ENCODE assay signal across 16 cellular contexts in genomic region chr10:101447477-101447876, GRCh38.
DNase-seq lines count a peak whose midpoint lies in the region; FAIRE-seq and TF ChIP-seq lines count a peak whose summit lies in the region.
"Had no signal": no experiment of that assay in that cellular context is flagged by ENCODE, and none has a peak within 500 bp of the region (broad histone marks: within the 10 kb centered on the region; RNA-seq: fewer than 3 reads in every experiment).

No MANE protein-coding gene starts in this region.

- H3K4me1 Mint-ChIP-seq in neural progenitor cell, result peaks cover 48% of the 10 kb centered on the region

- H3K9me3 Mint-ChIP-seq in neural progenitor cell, result no peaks in the 10 kb centered on the region
- H3K9me3 Mint-ChIP-seq: CD14-positive monocyte; CD4-positive, alpha-beta memory T cell had no signal

- no peak overlapping the region for H3K9ac ChIP-seq in neural progenitor cell
- H3K9ac ChIP-seq: BLaER1, GM23248 had no signal

- H3K79me2 ChIP-seq in neural progenitor cell (ENCODE audit: low read depth), result peaks cover 4% of the 10 kb centered on the region

- FAIRE-seq in A204.1 (lab: Jason Lieb, UNC), result peak; percentile 60
- peak; percentile 5 for FAIRE-seq in colon (lab: Jason Lieb, UNC)

- H3K4me3 ChIP-seq in cardiac muscle cell (no peak overlapping the region), neural progenitor cell (no peak overlapping the region), adrenal gland (no peak overlapping the region), HAP-1 (no peak overlapping the region)
- H3K4me3 ChIP-seq: BLaER1, GM12878, GM23248 had no signal

- no peak for TF ChIP-seq POLR2A in adrenal gland (IDR thresholded peaks at IDR 0.05)

- H3K36me3 ChIP-seq in cardiac muscle cell (no peaks in the 10 kb centered on the region), neural progenitor cell (no peaks in the 10 kb centered on the region), adrenal gland (replicated peaks in 1 of 2) (no peaks in the 10 kb centered on the region), HAP-1 (replicated peaks) (no peaks in the 10 kb centered on the region)
- H3K36me3 ChIP-seq: BLaER1 had no signal

- no peaks in the 10 kb centered on the region for H3K36me3 Mint-ChIP-seq in neural progenitor cell
- H3K36me3 Mint-ChIP-seq: CD4-positive, alpha-beta memory T cell had no signal

- in situ Hi-C loops in HAP-1 (cut with MboI; ENCODE audit: low sequenced_read_pairs), result no loop called here

- H3K27me3 Mint-ChIP-seq in neural progenitor cell (ENCODE audit: insufficient read depth, low read depth), result peaks cover 2% of the 10 kb centered on the region
- H3K27me3 Mint-ChIP-seq: CD4-positive, alpha-beta memory T cell had no signal

- no peaks in the 10 kb centered on the region for H3K9me3 ChIP-seq in cardiac muscle cell (ENCODE audit: low read depth)
- H3K9me3 ChIP-seq in neural progenitor cell (ENCODE audit: low read depth), result no peaks in the 10 kb centered on the region
- no peaks in the 10 kb centered on the region for H3K9me3 ChIP-seq in adrenal gland (replicated peaks in 1 of 3)
- no peaks in the 10 kb centered on the region for H3K9me3 ChIP-seq in HAP-1
- H3K9me3 ChIP-seq: BLaER1 had no signal

- TF ChIP-seq CTCF in cardiac muscle cell (IDR thresholded peaks at IDR 0.05; ENCODE audit: low read depth, low read length) (no peak), neural progenitor cell (IDR thresholded peaks at IDR 0.05) (no peak), adrenal gland (IDR thresholded peaks at IDR 0.05) (no peak)

- H3F3A ChIP-seq in neural progenitor cell (ENCODE audit: low read depth), result peaks cover 15% of the 10 kb centered on the region

- H3K4me2 ChIP-seq in neural progenitor cell, result peak overlapping the region; percentile 56
- H3K4me2 ChIP-seq: BLaER1 had no signal

- H3K27ac ChIP-seq in cardiac muscle cell, result peak overlapping the region; percentile 74
- no peak overlapping the region for H3K27ac ChIP-seq in neural progenitor cell
- no peak overlapping the region for H3K27ac ChIP-seq in adrenal gland
- H3K27ac ChIP-seq: 22Rv1, BLaER1, GM23248 had no signal

- 94 to 100% (median 97%) methylated on average over 2 of the region's 2 CpGs for WGBS in adrenal gland, 4 donors

- H3K4me3 Mint-ChIP-seq in neural progenitor cell, result no peak overlapping the region
- H3K4me3 Mint-ChIP-seq: CD14-positive monocyte; CD4-positive, alpha-beta memory T cell had no signal

- no peak overlapping the region for H2AFZ ChIP-seq in neural progenitor cell (replicated peaks)
- H2AFZ ChIP-seq: GM23248 had no signal

- intact Hi-C loops in cardiac septum (cut with DNase I) (loop anchor here (10.0 kb wide), 1 partner anchor 93 kb away; the partner anchor contains the start of gene BTRC), adrenal gland (cut with DNase I) (loop anchor here (10.0 kb wide), 2 partner anchors 117 to 153 kb away; no protein-coding TSS in a partner anchor)

- H4K20me1 ChIP-seq in neural progenitor cell (ENCODE audit: low read depth), result peaks cover 19% of the 10 kb centered on the region

- no peak overlapping the region for H3K27ac Mint-ChIP-seq in neural progenitor cell
- H3K27ac Mint-ChIP-seq: CD14-positive monocyte; CD4-positive, alpha-beta memory T cell had no signal

- DNase-seq in cardiac muscle cell (ENCODE audit: low read depth in 1 of 2, low spot score in 1 of 2) (no peak), cardiac septum (ENCODE audit: low spot score) (no peak), neural progenitor cell (ENCODE audit: low spot score) (no peak), SHP77 treated with DMSO at 0.1 percent for 48 hours (lab: John Stamatoyannopoulos, UW) (no peak), adrenal gland (no peak), HAP-1 (ENCODE audit: low spot score in 2 of 2) (no peak)
- DNase-seq: CD4-positive, alpha-beta memory T cell; DMS79 treated with DMSO at 0.1 percent for 48 hours; GM23248; HCEC 1CT had no signal

- H3K27me3 ChIP-seq in cardiac muscle cell (no peaks in the 10 kb centered on the region), neural progenitor cell (no peaks in the 10 kb centered on the region), adrenal gland (no peaks in the 10 kb centered on the region), HAP-1 (ENCODE audit: low read depth) (no peaks in the 10 kb centered on the region)
- H3K27me3 ChIP-seq: BLaER1 had no signal

- H3K4me1 ChIP-seq in cardiac muscle cell (ENCODE audit: low read depth) (peaks cover 55% of the 10 kb centered on the region), neural progenitor cell (peaks cover 65% of the 10 kb centered on the region), adrenal gland (replicated peaks in 1 of 2) (peaks cover 8 to 17% of the 10 kb centered on the region in 2 donors), HAP-1 (peaks cover 13% of the 10 kb centered on the region)
